In the genomic region with DNA sequence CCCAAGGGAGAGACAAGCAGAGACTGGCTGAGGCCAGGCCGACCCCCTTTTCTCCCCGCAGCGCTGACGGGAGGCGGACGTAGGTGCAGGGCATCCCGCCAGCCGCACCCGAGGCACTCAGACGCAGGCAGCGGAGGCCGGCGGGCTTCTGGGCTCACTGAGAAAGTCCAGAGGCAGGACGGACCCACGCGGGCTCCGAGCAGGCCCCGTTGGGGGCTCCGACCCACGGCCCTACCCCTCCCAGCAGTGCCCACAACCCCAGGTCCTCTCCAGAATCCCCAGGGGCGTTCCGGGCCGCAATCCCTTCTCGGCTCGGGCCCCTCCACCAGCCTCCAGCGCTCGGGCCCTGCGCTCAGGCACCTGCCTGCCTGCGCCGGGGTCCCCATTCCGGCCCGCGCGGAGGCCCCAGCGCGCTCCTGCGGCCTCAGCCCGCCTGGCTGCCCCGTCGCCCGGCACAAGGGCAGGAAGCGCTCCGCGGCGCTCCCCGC, we compare ENCODE assay signal across 8 cellular contexts. TPM values are rescaled to one million over a fixed set of nuclear protein-coding genes. Genes with fewer than 3 reads are reported as not detected.
A peak's percentile ranks its signal among the peaks of the same experiment; 100 is the strongest.
DNase-seq lines count a peak whose midpoint lies in the region; ATAC-seq and TF ChIP-seq lines count a peak whose summit lies in the region.

No MANE protein-coding gene starts in this region.

- H3K27ac Mint-ChIP-seq in activated CD8-positive, alpha-beta memory T cell treated with anti-CD3 and anti-CD28 coated beads, Interleukin-2, amount 10 ng/mL, durations not matched to agents 7 days and 5 days: peak overlapping the region; percentile 77
- H3K27ac Mint-ChIP-seq in stimulated activated effector memory CD8-positive, alpha-beta T cell treated with anti-CD3 and anti-CD28 coated beads, Interleukin-12 subunit alpha, Interleukin-12 subunit beta, amount 100 ng/mL, for 72 hours: peak overlapping the region; percentile 92

- peak overlapping the region; percentile 81 for H3K4me3 Mint-ChIP-seq in activated CD8-positive, alpha-beta memory T cell treated with anti-CD3 and anti-CD28 coated beads, Interleukin-2, amount 10 ng/mL, durations not matched to agents 7 days and 5 days
- H3K4me3 Mint-ChIP-seq in stimulated activated effector memory CD8-positive, alpha-beta T cell treated with anti-CD3 and anti-CD28 coated beads, Interleukin-12 subunit alpha, Interleukin-12 subunit beta, amount 100 ng/mL, for 72 hours: peak overlapping the region; percentile 77

- H3K4me1 Mint-ChIP-seq in activated CD8-positive, alpha-beta memory T cell treated with anti-CD3 and anti-CD28 coated beads, Interleukin-2, amount 10 ng/mL, durations not matched to agents 7 days and 5 days: peaks cover 23% of the 10 kb centered on the region
- H3K4me1 Mint-ChIP-seq in stimulated activated effector memory CD8-positive, alpha-beta T cell treated with anti-CD3 and anti-CD28 coated beads, Interleukin-12 subunit alpha, Interleukin-12 subunit beta, amount 100 ng/mL, for 72 hours: peaks cover 45% of the 10 kb centered on the region

- H3K4me3 ChIP-seq in epithelial cell of proximal tubule (ENCODE audit: low read depth, low read length): peak overlapping the region; percentile 87

- CTCF ChIA-PET in activated CD8-positive, alpha-beta memory T cell treated with anti-CD3 and anti-CD28 coated beads, Interleukin-2, amount 10 ng/mL, durations not matched to agents 7 days and 5 days (lab: Charles Lee): interaction anchor here (1.7 kb wide), 1 partner anchor 80 kb away, joined by 6 read pairs; no protein-coding TSS in a partner anchor

- no peaks in the 10 kb centered on the region for H3K9me3 Mint-ChIP-seq in activated CD8-positive, alpha-beta memory T cell treated with anti-CD3 and anti-CD28 coated beads, Interleukin-2, amount 10 ng/mL, durations not matched to agents 7 days and 5 days (ENCODE audit: low read depth)
- H3K9me3 Mint-ChIP-seq in stimulated activated effector memory CD8-positive, alpha-beta T cell treated with anti-CD3 and anti-CD28 coated beads, Interleukin-12 subunit alpha, Interleukin-12 subunit beta, amount 100 ng/mL, for 72 hours: no peaks in the 10 kb centered on the region

- peak; percentile 26 for ATAC-seq in HG02973 (IDR thresholded peaks at IDR 0.05; ENCODE audit: unreplicated experiment)
- peak; percentile 24 for ATAC-seq in activated CD8-positive, alpha-beta memory T cell treated with anti-CD3 and anti-CD28 coated beads, Interleukin-2, amount 10 ng/mL, durations not matched to agents 7 days and 5 days
- ATAC-seq in stimulated activated effector memory CD8-positive, alpha-beta T cell treated with anti-CD3 and anti-CD28 coated beads, Interleukin-12 subunit alpha, Interleukin-12 subunit beta, amount 100 ng/mL, for 72 hours: peak; percentile 42

- DNase-seq in activated T-cell treated with anti-CD3 and anti-CD28 coated beads for 1 hour (ENCODE audit: low read depth): peak; percentile 36
- DNase-seq in activated T-cell treated with anti-CD3 and anti-CD28 coated beads, Interleukin-2, amount 50 U/mL, for 1 hour: no peak
- peak; percentile 51 for DNase-seq in NCI-H345 (lab: John Stamatoyannopoulos, UW)
- DNase-seq in activated CD8-positive, alpha-beta memory T cell treated with anti-CD3 and anti-CD28 coated beads, Interleukin-2, amount 10 ng/mL, durations not matched to agents 7 days and 5 days: peak; percentile 71
- no peak for DNase-seq in epithelial cell of proximal tubule (ENCODE audit: low read depth)
- DNase-seq in mucosa of gallbladder (ENCODE audit: low spot score): peak; percentile 69
- peak; percentile 45 to 81 for DNase-seq in stimulated activated effector memory CD8-positive, alpha-beta T cell treated with anti-CD3 and anti-CD28 coated beads, Interleukin-12 subunit alpha, Interleukin-12 subunit beta, amount 100 ng/mL, for 72 hours (ENCODE audit: low spot score in 2 of 2)

- peaks cover 21% of the 10 kb centered on the region for H3K36me3 Mint-ChIP-seq in activated CD8-positive, alpha-beta memory T cell treated with anti-CD3 and anti-CD28 coated beads, Interleukin-2, amount 10 ng/mL, durations not matched to agents 7 days and 5 days
- peaks cover 24% of the 10 kb centered on the region for H3K36me3 Mint-ChIP-seq in stimulated activated effector memory CD8-positive, alpha-beta T cell treated with anti-CD3 and anti-CD28 coated beads, Interleukin-12 subunit alpha, Interleukin-12 subunit beta, amount 100 ng/mL, for 72 hours

- no peaks in the 10 kb centered on the region for H3K27me3 Mint-ChIP-seq in activated CD8-positive, alpha-beta memory T cell treated with anti-CD3 and anti-CD28 coated beads, Interleukin-2, amount 10 ng/mL, durations not matched to agents 7 days and 5 days

- TF ChIP-seq CTCF in epithelial cell of proximal tubule (conservative IDR thresholded peaks at IDR 0.05; ENCODE audit: low read depth, low read length): no peak

RNA-seq across cellular contexts. Expression of a gene that starts 0.5 kb away (rescaled TPM):
- 10 to 100 TPM; 23.3 to 26.6 TPM for total RNA-seq in activated CD8-positive, alpha-beta memory T cell treated with anti-CD3 and anti-CD28 coated beads, Interleukin-2, amount 10 ng/mL, durations not matched to agents 7 days and 5 days
- total RNA-seq in epithelial cell of proximal tubule (19.1 and 19.8 TPM in 2 replicates), mucosa of gallbladder (40.8 TPM)

Comparison
In these comparisons a context has a peak if more than half of its experiments do, and no peak if none do; other contexts are left out.
1. DNase-seq: peak in activated T-cell treated with anti-CD3 and anti-CD28 coated beads for 1 hour (single experiment), NCI-H345 (single experiment), activated CD8-positive, alpha-beta memory T cell treated with anti-CD3 and anti-CD28 coated beads, Interleukin-2, amount 10 ng/mL, durations not matched to agents 7 days and 5 days (single experiment), mucosa of gallbladder (single experiment) and stimulated activated effector memory CD8-positive, alpha-beta T cell treated with anti-CD3 and anti-CD28 coated beads, Interleukin-12 subunit alpha, Interleukin-12 subunit beta, amount 100 ng/mL, for 72 hours (2 of 2); none in activated T-cell treated with anti-CD3 and anti-CD28 coated beads, Interleukin-2, amount 50 U/mL, for 1 hour (single experiment) and epithelial cell of proximal tubule (single experiment).
2. Peak in every context shown above with its lines, with median percentiles within 50 percentile points of each other: ATAC-seq.